ENCODE assay signal across 1 cellular context in the genomic region with DNA sequence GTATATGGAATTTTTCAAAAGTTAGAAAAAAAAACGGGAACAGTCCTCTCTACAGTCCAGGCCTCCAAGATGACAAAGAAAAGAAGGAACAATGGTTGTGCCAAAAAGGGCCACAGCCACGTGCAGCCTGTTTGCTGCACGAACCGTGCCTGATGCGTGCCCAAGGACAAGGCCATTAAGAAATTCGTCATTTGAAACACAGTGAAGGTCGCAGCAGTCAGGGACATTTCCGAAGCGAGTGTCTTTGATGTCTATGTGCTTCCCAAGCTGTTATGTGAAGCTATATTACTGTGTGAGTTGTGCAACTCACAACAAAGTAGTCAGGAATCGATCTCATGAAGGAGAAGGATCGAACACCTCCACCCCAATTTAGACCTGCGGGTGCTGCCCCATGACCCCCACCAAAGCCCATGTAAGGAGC.
TF ChIP-seq lines count a peak whose summit lies in the region.

No MANE protein-coding gene starts in this region.

TF ChIP-seq in HepG2, 621 proteins besides CTCF, POLR2A, EP300 and RAD21 (continued from another document and continues in another):
- TF ChIP-seq, protein P1, sequence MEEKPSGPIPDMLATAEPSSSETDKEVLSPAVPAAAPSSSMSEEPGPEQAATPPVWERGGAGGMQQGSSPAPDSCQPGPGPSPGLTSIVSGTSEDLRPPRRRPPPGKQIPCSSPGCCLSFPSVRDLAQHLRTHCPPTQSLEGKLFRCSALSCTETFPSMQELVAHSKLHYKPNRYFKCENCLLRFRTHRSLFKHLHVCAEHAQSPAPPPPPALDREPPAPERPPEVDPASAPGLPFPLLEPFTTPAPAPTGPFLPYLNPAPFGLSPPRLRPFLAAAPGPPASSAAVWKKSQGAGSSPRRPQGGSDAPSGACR (CRISPR knock-in tag; IDR thresholded peaks at IDR 0.05): no peak
- TF ChIP-seq PPARG (CRISPR knock-in tag; conservative IDR thresholded peaks at IDR 0.05): no peak
- no peak for TF ChIP-seq ZNF570 (CRISPR knock-in tag; IDR thresholded peaks at IDR 0.05; ENCODE audit: borderline replicate concordance)
- TF ChIP-seq MBD4 (IDR thresholded peaks at IDR 0.05; ENCODE audit: borderline replicate concordance, low read length): no peak
- TF ChIP-seq, protein P2, sequence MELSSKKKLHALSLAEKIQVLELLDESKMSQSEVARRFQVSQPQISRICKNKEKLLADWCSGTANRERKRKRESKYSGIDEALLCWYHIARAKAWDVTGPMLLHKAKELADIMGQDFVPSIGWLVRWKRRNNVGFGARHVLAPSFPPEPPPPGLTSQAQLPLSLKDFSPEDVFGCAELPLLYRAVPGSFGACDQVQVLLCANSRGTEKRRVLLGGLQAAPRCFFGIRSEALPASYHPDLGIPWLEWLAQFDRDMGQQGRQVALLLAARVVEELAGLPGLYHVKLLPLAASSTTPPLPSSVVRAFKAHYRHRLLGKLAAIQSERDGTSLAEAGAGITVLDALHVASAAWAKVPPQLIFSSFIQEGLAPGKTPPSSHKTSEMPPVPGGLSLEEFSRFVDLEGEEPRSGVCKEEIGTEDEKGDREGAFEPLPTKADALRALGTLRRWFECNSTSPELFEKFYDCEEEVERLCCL (CRISPR knock-in tag; IDR thresholded peaks at IDR 0.05; ENCODE audit: borderline replicate concordance): no peak
- no peak for TF ChIP-seq ZNF891 (CRISPR knock-in tag; IDR thresholded peaks at IDR 0.05)
- TF ChIP-seq SIX4 (CRISPR knock-in tag; IDR thresholded peaks at IDR 0.05): 0 out of 2 replicates have a peak, but pooled peaks have one; percentile 23
- TF ChIP-seq, protein P3, sequence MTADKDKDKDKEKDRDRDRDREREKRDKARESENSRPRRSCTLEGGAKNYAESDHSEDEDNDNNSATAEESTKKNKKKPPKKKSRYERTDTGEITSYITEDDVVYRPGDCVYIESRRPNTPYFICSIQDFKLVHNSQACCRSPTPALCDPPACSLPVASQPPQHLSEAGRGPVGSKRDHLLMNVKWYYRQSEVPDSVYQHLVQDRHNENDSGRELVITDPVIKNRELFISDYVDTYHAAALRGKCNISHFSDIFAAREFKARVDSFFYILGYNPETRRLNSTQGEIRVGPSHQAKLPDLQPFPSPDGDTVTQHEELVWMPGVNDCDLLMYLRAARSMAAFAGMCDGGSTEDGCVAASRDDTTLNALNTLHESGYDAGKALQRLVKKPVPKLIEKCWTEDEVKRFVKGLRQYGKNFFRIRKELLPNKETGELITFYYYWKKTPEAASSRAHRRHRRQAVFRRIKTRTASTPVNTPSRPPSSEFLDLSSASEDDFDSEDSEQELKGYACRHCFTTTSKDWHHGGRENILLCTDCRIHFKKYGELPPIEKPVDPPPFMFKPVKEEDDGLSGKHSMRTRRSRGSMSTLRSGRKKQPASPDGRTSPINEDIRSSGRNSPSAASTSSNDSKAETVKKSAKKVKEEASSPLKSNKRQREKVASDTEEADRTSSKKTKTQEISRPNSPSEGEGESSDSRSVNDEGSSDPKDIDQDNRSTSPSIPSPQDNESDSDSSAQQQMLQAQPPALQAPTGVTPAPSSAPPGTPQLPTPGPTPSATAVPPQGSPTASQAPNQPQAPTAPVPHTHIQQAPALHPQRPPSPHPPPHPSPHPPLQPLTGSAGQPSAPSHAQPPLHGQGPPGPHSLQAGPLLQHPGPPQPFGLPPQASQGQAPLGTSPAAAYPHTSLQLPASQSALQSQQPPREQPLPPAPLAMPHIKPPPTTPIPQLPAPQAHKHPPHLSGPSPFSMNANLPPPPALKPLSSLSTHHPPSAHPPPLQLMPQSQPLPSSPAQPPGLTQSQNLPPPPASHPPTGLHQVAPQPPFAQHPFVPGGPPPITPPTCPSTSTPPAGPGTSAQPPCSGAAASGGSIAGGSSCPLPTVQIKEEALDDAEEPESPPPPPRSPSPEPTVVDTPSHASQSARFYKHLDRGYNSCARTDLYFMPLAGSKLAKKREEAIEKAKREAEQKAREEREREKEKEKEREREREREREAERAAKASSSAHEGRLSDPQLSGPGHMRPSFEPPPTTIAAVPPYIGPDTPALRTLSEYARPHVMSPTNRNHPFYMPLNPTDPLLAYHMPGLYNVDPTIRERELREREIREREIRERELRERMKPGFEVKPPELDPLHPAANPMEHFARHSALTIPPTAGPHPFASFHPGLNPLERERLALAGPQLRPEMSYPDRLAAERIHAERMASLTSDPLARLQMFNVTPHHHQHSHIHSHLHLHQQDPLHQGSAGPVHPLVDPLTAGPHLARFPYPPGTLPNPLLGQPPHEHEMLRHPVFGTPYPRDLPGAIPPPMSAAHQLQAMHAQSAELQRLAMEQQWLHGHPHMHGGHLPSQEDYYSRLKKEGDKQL (CRISPR knock-in tag; IDR thresholded peaks at IDR 0.05; ENCODE audit: low read depth): peak; percentile 55
- TF ChIP-seq, protein P4, sequence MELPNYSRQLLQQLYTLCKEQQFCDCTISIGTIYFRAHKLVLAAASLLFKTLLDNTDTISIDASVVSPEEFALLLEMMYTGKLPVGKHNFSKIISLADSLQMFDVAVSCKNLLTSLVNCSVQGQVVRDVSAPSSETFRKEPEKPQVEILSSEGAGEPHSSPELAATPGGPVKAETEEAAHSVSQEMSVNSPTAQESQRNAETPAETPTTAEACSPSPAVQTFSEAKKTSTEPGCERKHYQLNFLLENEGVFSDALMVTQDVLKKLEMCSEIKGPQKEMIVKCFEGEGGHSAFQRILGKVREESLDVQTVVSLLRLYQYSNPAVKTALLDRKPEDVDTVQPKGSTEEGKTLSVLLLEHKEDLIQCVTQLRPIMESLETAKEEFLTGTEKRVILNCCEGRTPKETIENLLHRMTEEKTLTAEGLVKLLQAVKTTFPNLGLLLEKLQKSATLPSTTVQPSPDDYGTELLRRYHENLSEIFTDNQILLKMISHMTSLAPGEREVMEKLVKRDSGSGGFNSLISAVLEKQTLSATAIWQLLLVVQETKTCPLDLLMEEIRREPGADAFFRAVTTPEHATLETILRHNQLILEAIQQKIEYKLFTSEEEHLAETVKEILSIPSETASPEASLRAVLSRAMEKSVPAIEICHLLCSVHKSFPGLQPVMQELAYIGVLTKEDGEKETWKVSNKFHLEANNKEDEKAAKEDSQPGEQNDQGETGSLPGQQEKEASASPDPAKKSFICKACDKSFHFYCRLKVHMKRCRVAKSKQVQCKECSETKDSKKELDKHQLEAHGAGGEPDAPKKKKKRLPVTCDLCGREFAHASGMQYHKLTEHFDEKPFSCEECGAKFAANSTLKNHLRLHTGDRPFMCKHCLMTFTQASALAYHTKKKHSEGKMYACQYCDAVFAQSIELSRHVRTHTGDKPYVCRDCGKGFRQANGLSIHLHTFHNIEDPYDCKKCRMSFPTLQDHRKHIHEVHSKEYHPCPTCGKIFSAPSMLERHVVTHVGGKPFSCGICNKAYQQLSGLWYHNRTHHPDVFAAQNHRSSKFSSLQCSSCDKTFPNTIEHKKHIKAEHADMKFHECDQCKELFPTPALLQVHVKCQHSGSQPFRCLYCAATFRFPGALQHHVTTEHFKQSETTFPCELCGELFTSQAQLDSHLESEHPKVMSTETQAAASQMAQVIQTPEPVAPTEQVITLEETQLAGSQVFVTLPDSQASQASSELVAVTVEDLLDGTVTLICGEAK (IDR thresholded peaks at IDR 0.05): no peak
- TF ChIP-seq, protein P4 (CRISPR knock-in tag; IDR thresholded peaks at IDR 0.05): no peak
- TF ChIP-seq, protein P5, sequence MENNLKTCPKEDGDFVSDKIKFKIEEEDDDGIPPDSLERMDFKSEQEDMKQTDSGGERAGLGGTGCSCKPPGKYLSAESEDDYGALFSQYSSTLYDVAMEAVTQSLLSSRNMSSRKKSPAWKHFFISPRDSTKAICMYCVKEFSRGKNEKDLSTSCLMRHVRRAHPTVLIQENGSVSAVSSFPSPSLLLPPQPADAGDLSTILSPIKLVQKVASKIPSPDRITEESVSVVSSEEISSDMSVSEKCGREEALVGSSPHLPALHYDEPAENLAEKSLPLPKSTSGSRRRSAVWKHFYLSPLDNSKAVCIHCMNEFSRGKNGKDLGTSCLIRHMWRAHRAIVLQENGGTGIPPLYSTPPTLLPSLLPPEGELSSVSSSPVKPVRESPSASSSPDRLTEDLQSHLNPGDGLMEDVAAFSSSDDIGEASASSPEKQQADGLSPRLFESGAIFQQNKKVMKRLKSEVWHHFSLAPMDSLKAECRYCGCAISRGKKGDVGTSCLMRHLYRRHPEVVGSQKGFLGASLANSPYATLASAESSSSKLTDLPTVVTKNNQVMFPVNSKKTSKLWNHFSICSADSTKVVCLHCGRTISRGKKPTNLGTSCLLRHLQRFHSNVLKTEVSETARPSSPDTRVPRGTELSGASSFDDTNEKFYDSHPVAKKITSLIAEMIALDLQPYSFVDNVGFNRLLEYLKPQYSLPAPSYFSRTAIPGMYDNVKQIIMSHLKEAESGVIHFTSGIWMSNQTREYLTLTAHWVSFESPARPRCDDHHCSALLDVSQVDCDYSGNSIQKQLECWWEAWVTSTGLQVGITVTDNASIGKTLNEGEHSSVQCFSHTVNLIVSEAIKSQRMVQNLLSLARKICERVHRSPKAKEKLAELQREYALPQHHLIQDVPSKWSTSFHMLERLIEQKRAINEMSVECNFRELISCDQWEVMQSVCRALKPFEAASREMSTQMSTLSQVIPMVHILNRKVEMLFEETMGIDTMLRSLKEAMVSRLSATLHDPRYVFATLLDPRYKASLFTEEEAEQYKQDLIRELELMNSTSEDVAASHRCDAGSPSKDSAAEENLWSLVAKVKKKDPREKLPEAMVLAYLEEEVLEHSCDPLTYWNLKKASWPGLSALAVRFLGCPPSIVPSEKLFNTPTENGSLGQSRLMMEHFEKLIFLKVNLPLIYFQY (CRISPR knock-in tag; IDR thresholded peaks at IDR 0.05; ENCODE audit: borderline replicate concordance): no peak
- TF ChIP-seq, protein P6, sequence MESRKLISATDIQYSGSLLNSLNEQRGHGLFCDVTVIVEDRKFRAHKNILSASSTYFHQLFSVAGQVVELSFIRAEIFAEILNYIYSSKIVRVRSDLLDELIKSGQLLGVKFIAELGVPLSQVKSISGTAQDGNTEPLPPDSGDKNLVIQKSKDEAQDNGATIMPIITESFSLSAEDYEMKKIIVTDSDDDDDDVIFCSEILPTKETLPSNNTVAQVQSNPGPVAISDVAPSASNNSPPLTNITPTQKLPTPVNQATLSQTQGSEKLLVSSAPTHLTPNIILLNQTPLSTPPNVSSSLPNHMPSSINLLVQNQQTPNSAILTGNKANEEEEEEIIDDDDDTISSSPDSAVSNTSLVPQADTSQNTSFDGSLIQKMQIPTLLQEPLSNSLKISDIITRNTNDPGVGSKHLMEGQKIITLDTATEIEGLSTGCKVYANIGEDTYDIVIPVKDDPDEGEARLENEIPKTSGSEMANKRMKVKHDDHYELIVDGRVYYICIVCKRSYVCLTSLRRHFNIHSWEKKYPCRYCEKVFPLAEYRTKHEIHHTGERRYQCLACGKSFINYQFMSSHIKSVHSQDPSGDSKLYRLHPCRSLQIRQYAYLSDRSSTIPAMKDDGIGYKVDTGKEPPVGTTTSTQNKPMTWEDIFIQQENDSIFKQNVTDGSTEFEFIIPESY (CRISPR knock-in tag; IDR thresholded peaks at IDR 0.05): no peak
- peak; percentile 55; the same call in 1 of the 2 replicates for TF ChIP-seq HDAC2 (CRISPR knock-in tag; IDR thresholded peaks at IDR 0.05)
- TF ChIP-seq, protein P7, sequence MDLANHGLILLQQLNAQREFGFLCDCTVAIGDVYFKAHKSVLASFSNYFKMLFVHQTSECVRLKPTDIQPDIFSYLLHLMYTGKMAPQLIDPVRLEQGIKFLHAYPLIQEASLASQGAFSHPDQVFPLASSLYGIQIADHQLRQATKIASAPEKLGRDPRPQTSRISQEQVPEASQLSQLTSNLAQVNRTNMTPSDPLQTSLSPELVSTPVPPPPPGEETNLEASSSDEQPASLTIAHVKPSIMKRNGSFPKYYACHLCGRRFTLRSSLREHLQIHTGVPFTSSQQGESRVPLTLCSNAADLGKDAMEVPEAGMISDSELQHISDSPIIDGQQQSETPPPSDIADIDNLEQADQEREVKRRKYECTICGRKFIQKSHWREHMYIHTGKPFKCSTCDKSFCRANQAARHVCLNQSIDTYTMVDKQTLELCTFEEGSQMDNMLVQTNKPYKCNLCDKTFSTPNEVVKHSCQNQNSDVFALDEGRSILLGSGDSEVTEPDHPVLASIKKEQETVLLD (CRISPR knock-in tag; IDR thresholded peaks at IDR 0.05; ENCODE audit: low read depth): no peak
- TF ChIP-seq ZBTB7B (CRISPR knock-in tag; IDR thresholded peaks at IDR 0.05): no peak
- TF ChIP-seq, protein P8, sequence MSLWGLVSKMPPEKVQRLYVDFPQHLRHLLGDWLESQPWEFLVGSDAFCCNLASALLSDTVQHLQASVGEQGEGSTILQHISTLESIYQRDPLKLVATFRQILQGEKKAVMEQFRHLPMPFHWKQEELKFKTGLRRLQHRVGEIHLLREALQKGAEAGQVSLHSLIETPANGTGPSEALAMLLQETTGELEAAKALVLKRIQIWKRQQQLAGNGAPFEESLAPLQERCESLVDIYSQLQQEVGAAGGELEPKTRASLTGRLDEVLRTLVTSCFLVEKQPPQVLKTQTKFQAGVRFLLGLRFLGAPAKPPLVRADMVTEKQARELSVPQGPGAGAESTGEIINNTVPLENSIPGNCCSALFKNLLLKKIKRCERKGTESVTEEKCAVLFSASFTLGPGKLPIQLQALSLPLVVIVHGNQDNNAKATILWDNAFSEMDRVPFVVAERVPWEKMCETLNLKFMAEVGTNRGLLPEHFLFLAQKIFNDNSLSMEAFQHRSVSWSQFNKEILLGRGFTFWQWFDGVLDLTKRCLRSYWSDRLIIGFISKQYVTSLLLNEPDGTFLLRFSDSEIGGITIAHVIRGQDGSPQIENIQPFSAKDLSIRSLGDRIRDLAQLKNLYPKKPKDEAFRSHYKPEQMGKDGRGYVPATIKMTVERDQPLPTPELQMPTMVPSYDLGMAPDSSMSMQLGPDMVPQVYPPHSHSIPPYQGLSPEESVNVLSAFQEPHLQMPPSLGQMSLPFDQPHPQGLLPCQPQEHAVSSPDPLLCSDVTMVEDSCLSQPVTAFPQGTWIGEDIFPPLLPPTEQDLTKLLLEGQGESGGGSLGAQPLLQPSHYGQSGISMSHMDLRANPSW (CRISPR knock-in tag; IDR thresholded peaks at IDR 0.05; ENCODE audit: borderline replicate concordance): 0 out of 2 replicates have a peak, but pooled peaks have one; percentile 64
- peak; percentile 77 for TF ChIP-seq SAP130 (CRISPR knock-in tag; IDR thresholded peaks at IDR 0.05; ENCODE audit: low read depth)
- TF ChIP-seq HDAC6 (IDR thresholded peaks at IDR 0.05; ENCODE audit: low read depth, low read length): no peak
- TF ChIP-seq KMT2B (CRISPR knock-in tag; IDR thresholded peaks at IDR 0.05): no peak
